ENCODE assay signal across 20 cellular contexts in genomic region chr2:11239718-11240462, GRCh38.
A peak's percentile ranks its signal among the peaks of the same experiment; 100 is the strongest.
DNase-seq lines count a peak whose midpoint lies in the region; ATAC-seq and TF ChIP-seq lines count a peak whose summit lies in the region.
"Had no signal": no experiment of that assay in that cellular context is flagged by ENCODE, and none has a peak within 500 bp of the region (broad histone marks: within the 10 kb centered on the region; RNA-seq: fewer than 3 reads in every experiment).

No MANE protein-coding gene starts in this region.

- H3K9me3 ChIP-seq in GM23248 (ENCODE audit: low read depth) (no peaks in the 10 kb centered on the region), SJSA1 (replicated peaks) (no peaks in the 10 kb centered on the region), trophoblast cell (ENCODE audit: insufficient read depth, low read depth, low read length) (no peaks in the 10 kb centered on the region)
- H3K9me3 ChIP-seq: BE2C, thyroid gland had no signal

- peak; percentile 13 for DNase-seq in GM23248
- DNase-seq in SJSA1 (ENCODE audit: low read depth in 1 of 2, low spot score in 2 of 2) = peak; percentile 34 to 51
- peak; percentile 24 for DNase-seq in fibroblast of mammary gland (ENCODE audit: low read depth)
- peak; percentile 37 to 51 for DNase-seq in trophoblast cell
- DNase-seq in DMS153 treated with DMSO at 0.1 percent for 48 hours (lab: John Stamatoyannopoulos, UW; ENCODE audit: unreplicated experiment) = no peak
- DNase-seq: activated B cell treated with CpG ODN at 0.5 μM for 24 hours; activated naive CD4-positive, alpha-beta T cell treated with anti-CD3 and anti-CD28 coated beads, Interleukin-2, amount 10 ng/mL, durations not matched to agents 7 days and 5 days; BE2C; central memory CD4-positive, alpha-beta T cell; left cardiac atrium; naive thymus-derived CD8-positive, alpha-beta T cell; NCI-H1048; retina; stimulated activated CD4-positive, alpha-beta T cell treated with anti-CD3 and anti-CD28 coated beads, Interleukin-1b, Interleukin-23, amount 100 ng/mL, for 48 hours; T-helper 1 cell; thyroid gland had no signal

- no peak for TF ChIP-seq CTCF in fibroblast of mammary gland (conservative IDR thresholded peaks at IDR 0.05; ENCODE audit: control insufficient read depth, insufficient read depth, low read depth, low read length)

- H3K27me3 ChIP-seq in GM23248 (replicated peaks; ENCODE audit: insufficient read depth) (no peaks in the 10 kb centered on the region), SJSA1 (replicated peaks) (no peaks in the 10 kb centered on the region), trophoblast cell (ENCODE audit: insufficient read depth, low read length) (no peaks in the 10 kb centered on the region)
- H3K27me3 ChIP-seq: BE2C, thyroid gland had no signal

- H3K9me2 ChIP-seq in GM23248 (ENCODE audit: insufficient read depth) = no peaks in the 10 kb centered on the region

- H2AK5ac ChIP-seq in trophoblast cell (ENCODE audit: low read length) = no peak overlapping the region

- no peak overlapping the region for H2BK12ac ChIP-seq in trophoblast cell (ENCODE audit: low read length)

- peaks cover 4% of the 10 kb centered on the region; the same call in 1 of the 2 replicates for H3F3A ChIP-seq in GM23248 (ENCODE audit: insufficient read depth)

- H3K9ac ChIP-seq in GM23248 = no peak overlapping the region
- no peak overlapping the region for H3K9ac ChIP-seq in trophoblast cell (ENCODE audit: low read length)

- H3K4me3 ChIP-seq in GM23248 = no peak overlapping the region
- H3K4me3 ChIP-seq in SJSA1 = no peak overlapping the region
- no peak overlapping the region for H3K4me3 ChIP-seq in fibroblast of mammary gland (ENCODE audit: control insufficient read depth, low read depth, low read length)
- no peak overlapping the region for H3K4me3 ChIP-seq in trophoblast cell (ENCODE audit: low read depth, low read length)
- H3K4me3 ChIP-seq: GM12878, thyroid gland had no signal

- H2BK5ac ChIP-seq in trophoblast cell (ENCODE audit: low read depth, low read length, poor library complexity) = no peak overlapping the region

- no peak overlapping the region for H3K18ac ChIP-seq in trophoblast cell (ENCODE audit: low read length)

- 70 to 79% methylated on average over 5 of the region's 5 CpGs for WGBS in GM23248 (ENCODE audit: low coverage in 1 of 2, low lambda C conversion rate in 2 of 2, missing lambda C conversion rate in 2 of 2), 2 experiments
- 100% methylated on average over 1 of the region's 5 CpGs for WGBS in trophoblast cell (ENCODE audit: extremely low coverage, insufficient coverage, insufficient read length)

- no peak overlapping the region for H4K91ac ChIP-seq in trophoblast cell (ENCODE audit: low read depth, low read length)

- no peak for ATAC-seq in HG03039 (IDR thresholded peaks at IDR 0.05; ENCODE audit: unreplicated experiment)
- no peak for ATAC-seq in HG02870 (IDR thresholded peaks at IDR 0.05; ENCODE audit: unreplicated experiment)
- ATAC-seq in HG03095 (IDR thresholded peaks at IDR 0.05; ENCODE audit: unreplicated experiment) = no peak
- ATAC-seq: GM12878; naive thymus-derived CD8-positive, alpha-beta T cell had no signal

- no peaks in the 10 kb centered on the region for H3K79me1 ChIP-seq in trophoblast cell (ENCODE audit: low read length)

- H2BK120ac ChIP-seq in trophoblast cell (ENCODE audit: insufficient read depth, low read length, poor library complexity) = no peak overlapping the region

- H4K20me1 ChIP-seq in GM23248 (ENCODE audit: insufficient read depth) = no peaks in the 10 kb centered on the region

- H3K36me3 ChIP-seq in GM23248 (ENCODE audit: low read depth) (peaks cover 12% of the 10 kb centered on the region), SJSA1 (peaks cover 35% of the 10 kb centered on the region), trophoblast cell (ENCODE audit: control insufficient read depth in 1 of 2, insufficient read depth in 2 of 2, low read length in 2 of 2) (peaks cover 0 to 8% of the 10 kb centered on the region in 2 experiments)
- H3K36me3 ChIP-seq: BE2C, thyroid gland had no signal

- H3K14ac ChIP-seq in trophoblast cell (ENCODE audit: low read length) = no peak overlapping the region

- no peak overlapping the region for H3K4ac ChIP-seq in trophoblast cell (ENCODE audit: low read depth, low read length)

- no peak overlapping the region for H4K12ac ChIP-seq in trophoblast cell (ENCODE audit: low read depth, low read length)

- H3K4me1 ChIP-seq in GM23248 (ENCODE audit: insufficient read depth) (no peaks in the 10 kb centered on the region), SJSA1 (replicated peaks) (peaks cover 8% of the 10 kb centered on the region), trophoblast cell (ENCODE audit: control insufficient read depth in 1 of 2, insufficient read depth in 2 of 2, low read length in 2 of 2) (no peaks in the 10 kb centered on the region)
- H3K4me1 ChIP-seq: BE2C, thyroid gland had no signal

- H2AFZ ChIP-seq in GM23248 = no peak overlapping the region
- H2AFZ ChIP-seq in trophoblast cell (ENCODE audit: insufficient read depth, low read length, poor library complexity) = no peak overlapping the region

- H3K27ac ChIP-seq in GM23248 (no peak overlapping the region), SJSA1 (no peak overlapping the region), trophoblast cell (ENCODE audit: low read depth, low read length) (no peak overlapping the region)
- H3K27ac ChIP-seq: thyroid gland had no signal

- in situ Hi-C loops in GM23248 (cut with MboI) = loop anchor here (10.0 kb wide), 1 partner anchor 195 kb away; no protein-coding TSS in a partner anchor

- no peak overlapping the region for H3K23ac ChIP-seq in trophoblast cell (ENCODE audit: low read length)

- H3K79me2 ChIP-seq in GM23248 (ENCODE audit: insufficient read depth) = peaks cover 97% of the 10 kb centered on the region
- no peaks in the 10 kb centered on the region for H3K79me2 ChIP-seq in trophoblast cell (ENCODE audit: control insufficient read depth, insufficient read depth, low read length, poor library complexity)

- H4K8ac ChIP-seq in trophoblast cell (ENCODE audit: low read depth, low read length) = no peak overlapping the region

- H3K4me2 ChIP-seq in GM23248 (ENCODE audit: unreplicated experiment) (no peak overlapping the region), trophoblast cell (ENCODE audit: low read length) (no peak overlapping the region)
